In the genomic region with DNA sequence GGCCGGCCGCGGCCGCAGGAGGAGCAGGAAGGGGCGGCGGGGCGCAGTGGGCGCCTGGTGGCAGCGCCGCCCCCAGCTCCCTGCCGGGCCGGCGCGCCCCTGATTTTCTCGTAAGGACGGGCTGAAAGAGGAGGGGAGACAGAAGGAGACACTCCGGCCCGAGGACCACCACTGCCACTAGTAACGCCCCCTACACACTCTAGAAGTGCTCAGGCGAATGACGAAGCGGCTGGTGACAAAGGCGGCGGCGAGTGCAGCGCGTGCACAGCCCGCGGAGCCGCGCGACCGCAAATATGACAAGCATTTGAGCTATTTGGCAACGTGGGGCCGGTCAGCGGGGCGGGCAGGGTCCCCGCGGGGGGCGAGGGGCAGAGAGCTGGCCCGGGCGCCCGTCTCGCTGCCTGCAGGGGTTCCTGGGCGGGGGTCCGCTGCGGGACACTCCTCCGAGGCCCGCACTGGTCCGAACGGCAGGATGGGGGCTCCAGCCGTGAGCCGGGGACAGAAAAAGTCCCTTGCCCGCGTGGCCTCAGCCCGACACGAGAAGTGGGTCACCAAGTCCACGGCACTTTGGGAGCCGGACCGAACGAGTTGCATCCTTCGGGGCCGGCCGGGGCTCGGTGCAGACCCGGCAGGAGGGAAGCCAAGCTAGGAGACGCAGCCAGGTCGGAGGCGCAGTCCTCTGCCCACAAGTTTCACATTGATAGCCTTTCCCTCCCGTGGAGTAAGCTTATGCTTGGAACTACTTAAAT, we compare ENCODE assay signal across 8 cellular contexts. TPM values are rescaled to one million over a fixed set of nuclear protein-coding genes. Genes with fewer than 3 reads are reported as not detected.
A peak's percentile ranks its signal among the peaks of the same experiment; 100 is the strongest.
DNase-seq lines count a peak whose midpoint lies in the region; ATAC-seq and TF ChIP-seq lines count a peak whose summit lies in the region.

No MANE protein-coding gene starts in this region.

- H3K4me3 ChIP-seq in Jurkat, Clone E6-1 (ENCODE audit: low read length): peak overlapping the region; percentile 59
- H3K4me3 ChIP-seq in gastroesophageal sphincter (peak overlapping the region; percentile 85 to 96), trophoblast cell (ENCODE audit: low read depth, low read length) (peak overlapping the region; percentile 76)

- intact Hi-C loops in activated naive CD4-positive, alpha-beta T cell treated with anti-CD3 and anti-CD28 coated beads for 36 hours (cut with micrococcal nuclease): loop anchor here (5.0 to 10.0 kb wide), 4 partner anchors 331 to 809 kb away; partner anchors contain the start of genes SLC1A4, SPRED2 and UGP2

- no peak overlapping the region for H3K23ac ChIP-seq in trophoblast cell (ENCODE audit: low read length)

- DNase-seq in ELF-1 (ENCODE audit: low read depth, low spot score) (peak; percentile 85), SK-MEL-5 (ENCODE audit: low read depth, low spot score) (peak; percentile 82), trophoblast cell (peak; percentile 75 to 82), GM19238 (ENCODE audit: insufficient read length, low spot score) (no peak)
- peak; percentile 58 for DNase-seq in Jurkat, Clone E6-1 (ENCODE audit: low read depth, low spot score)
- peak; percentile 71 for DNase-seq in activated naive CD4-positive, alpha-beta T cell treated with anti-CD3 and anti-CD28 coated beads for 36 hours

- in situ Hi-C loops in SK-MEL-5 (cut with HindIII; ENCODE audit: low pct_unique_long_range_greater_than_20kb, low sequenced_read_pairs): no loop called here

- H3K79me2 ChIP-seq in trophoblast cell (ENCODE audit: control insufficient read depth, insufficient read depth, low read length, poor library complexity): peaks cover 18% of the 10 kb centered on the region

- peak overlapping the region; percentile 83 for H3K14ac ChIP-seq in trophoblast cell (ENCODE audit: low read length)

- H3K27me3 Mint-ChIP-seq in activated naive CD4-positive, alpha-beta T cell treated with anti-CD3 and anti-CD28 coated beads for 36 hours (ENCODE audit: low read depth): no peaks in the 10 kb centered on the region

- peak; percentile 90 for TF ChIP-seq POLR2A in gastroesophageal sphincter (IDR thresholded peaks at IDR 0.05)

- peak overlapping the region; percentile 81 for H4K12ac ChIP-seq in trophoblast cell (ENCODE audit: low read depth, low read length)

- no peaks in the 10 kb centered on the region for H3K9me3 Mint-ChIP-seq in activated naive CD4-positive, alpha-beta T cell treated with anti-CD3 and anti-CD28 coated beads for 36 hours

- H3K4me1 Mint-ChIP-seq in activated naive CD4-positive, alpha-beta T cell treated with anti-CD3 and anti-CD28 coated beads for 36 hours (ENCODE audit: low read depth): peaks cover 71% of the 10 kb centered on the region

- peaks cover 16% of the 10 kb centered on the region for H3K79me1 ChIP-seq in trophoblast cell (ENCODE audit: low read length)

- H3K4ac ChIP-seq in trophoblast cell (ENCODE audit: low read depth, low read length): peak overlapping the region; percentile 71

- peak overlapping the region; percentile 84 for H2BK120ac ChIP-seq in trophoblast cell (ENCODE audit: insufficient read depth, low read length, poor library complexity)

- ATAC-seq in GM21737 (IDR thresholded peaks at IDR 0.05; ENCODE audit: unreplicated experiment): peak; percentile 25
- ATAC-seq in gastroesophageal sphincter: peak; percentile 79

- peak overlapping the region; percentile 80 for H3K4me2 ChIP-seq in trophoblast cell (ENCODE audit: low read length)

- peak overlapping the region; percentile 78 for H4K8ac ChIP-seq in trophoblast cell (ENCODE audit: low read depth, low read length)

- peak in 1 of 4 experiments; percentile 7 for TF ChIP-seq CTCF in gastroesophageal sphincter (IDR thresholded peaks at IDR 0.05)

- TF ChIP-seq EP300 in gastroesophageal sphincter (IDR thresholded peaks at IDR 0.05): no peak

- H3K27ac Mint-ChIP-seq in activated naive CD4-positive, alpha-beta T cell treated with anti-CD3 and anti-CD28 coated beads for 36 hours: peak overlapping the region; percentile 72

- H3K4me3 Mint-ChIP-seq in activated naive CD4-positive, alpha-beta T cell treated with anti-CD3 and anti-CD28 coated beads for 36 hours: peak overlapping the region; percentile 75

- H3K27me3 ChIP-seq in gastroesophageal sphincter (no peaks in the 10 kb centered on the region), trophoblast cell (ENCODE audit: insufficient read depth, low read length) (no peaks in the 10 kb centered on the region)

- peak overlapping the region; percentile 94 for H2BK5ac ChIP-seq in trophoblast cell (ENCODE audit: low read depth, low read length, poor library complexity)

- peaks cover 0 to 43% (median 16%) of the 10 kb centered on the region in 3 donors for H3K4me1 ChIP-seq in gastroesophageal sphincter
- peaks cover 2 to 9% of the 10 kb centered on the region in 2 experiments for H3K4me1 ChIP-seq in trophoblast cell (ENCODE audit: control insufficient read depth in 1 of 2, insufficient read depth in 2 of 2, low read length in 2 of 2)

- H4K91ac ChIP-seq in trophoblast cell (ENCODE audit: low read depth, low read length): peak overlapping the region; percentile 84

- H2AFZ ChIP-seq in trophoblast cell (ENCODE audit: insufficient read depth, low read length, poor library complexity): peak overlapping the region; percentile 24

- CTCF ChIA-PET in activated naive CD4-positive, alpha-beta T cell treated with anti-CD3 and anti-CD28 coated beads for 36 hours (lab: Charles Lee): interaction anchor here (0.6 to 11.2 kb wide), 18 partner anchors 9 to 198 kb away, joined by 3 to 105 read pairs (median 5); no protein-coding TSS in a partner anchor

- H3K27ac ChIP-seq in gastroesophageal sphincter: peak overlapping the region; percentile 94 to 100 (median 100)
- peak overlapping the region; percentile 93 for H3K27ac ChIP-seq in trophoblast cell (ENCODE audit: low read depth, low read length)

- peak overlapping the region; percentile 31 for H2AK5ac ChIP-seq in trophoblast cell (ENCODE audit: low read length)

- H3K36me3 Mint-ChIP-seq in activated naive CD4-positive, alpha-beta T cell treated with anti-CD3 and anti-CD28 coated beads for 36 hours (ENCODE audit: low read depth): no peaks in the 10 kb centered on the region

- no peaks in the 10 kb centered on the region for H3K9me3 ChIP-seq in gastroesophageal sphincter
- H3K9me3 ChIP-seq in trophoblast cell (ENCODE audit: insufficient read depth, low read depth, low read length): no peaks in the 10 kb centered on the region

- peak overlapping the region; percentile 81 for H3K9ac ChIP-seq in trophoblast cell (ENCODE audit: low read length)

- peak overlapping the region; percentile 82 for H3K18ac ChIP-seq in trophoblast cell (ENCODE audit: low read length)

- peak overlapping the region; percentile 19 for H2BK12ac ChIP-seq in trophoblast cell (ENCODE audit: low read length)

- no peaks in the 10 kb centered on the region for H3K36me3 ChIP-seq in gastroesophageal sphincter
- no peaks in the 10 kb centered on the region for H3K36me3 ChIP-seq in trophoblast cell (ENCODE audit: control insufficient read depth in 1 of 2, insufficient read depth in 2 of 2, low read length in 2 of 2)

- 0% methylated on average over 3 of the region's 70 CpGs; no CpG with 5 or more reads in 1 of the 2 donors for WGBS in gastroesophageal sphincter (ENCODE audit: low coverage in 1 of 2), 2 donors
- WGBS in trophoblast cell (ENCODE audit: extremely low coverage, insufficient coverage, insufficient read length): no CpG with 5 or more reads among the region's 70 CpGs

RNA-seq across cellular contexts. Expression of gene SERTAD2, which starts 0.5 kb away (rescaled TPM):
- 15.4 TPM for polyA plus RNA-seq in Jurkat, Clone E6-1 (2012; ENCODE audit: insufficient read depth, insufficient read length)
- 11.2 and 12.0 TPM in 2 replicates for total RNA-seq in SK-MEL-5 (2014; rRNA removed; shearing (Covaris generic))
- 29.9 and 58.4 TPM in 2 replicates for polyA plus RNA-seq in SK-MEL-5 (2015; cell fraction: cytosol; rRNA removed)
- 15.1 and 25.8 TPM in 2 replicates for polyA plus RNA-seq in SK-MEL-5 (2015; cell fraction: nucleus; rRNA removed)
- 10 to 100 TPM; 11.4 to 11.6 TPM for total RNA-seq in activated naive CD4-positive, alpha-beta T cell treated with anti-CD3 and anti-CD28 coated beads for 36 hours
- total RNA-seq in gastroesophageal sphincter: 10 to 100 TPM; 13.9 to 18.5 (median 15.6) TPM
- 31.5 and 33.8 TPM in 2 replicates for polyA plus RNA-seq in trophoblast cell (2013)
